Comparison of ENCODE assay signal across 14 cellular contexts in the genomic region with DNA sequence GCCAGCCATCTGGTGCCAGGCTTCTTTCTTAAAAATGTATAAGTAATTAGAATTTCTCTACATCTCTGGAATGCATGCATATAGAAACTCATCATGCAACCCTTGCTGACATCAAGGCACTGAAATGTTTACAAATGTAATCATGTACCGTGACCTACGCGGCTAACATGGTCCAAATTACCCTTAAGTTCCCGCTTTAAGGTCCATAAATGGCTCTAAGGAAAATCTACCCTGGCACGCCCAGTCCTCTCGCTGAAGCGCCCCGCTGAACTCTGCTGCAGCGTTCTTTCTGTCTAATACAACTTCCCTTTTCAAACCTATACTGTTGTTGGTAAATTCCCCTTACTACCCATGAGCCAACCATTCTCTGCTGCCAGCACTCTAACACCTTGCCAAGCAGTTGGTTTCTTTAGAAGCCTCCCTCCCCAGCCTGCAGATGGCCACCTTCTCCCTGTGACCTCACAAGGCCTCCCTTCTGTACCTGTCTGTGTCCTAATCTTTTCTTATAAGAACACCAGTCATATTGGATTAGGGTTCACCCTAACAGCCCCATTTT. TPM values are rescaled to one million over a fixed set of nuclear protein-coding genes. Genes with fewer than 3 reads are reported as not detected.
DNase-seq lines count a peak whose midpoint lies in the region; ATAC-seq and TF ChIP-seq lines count a peak whose summit lies in the region.
"Had no signal": no experiment of that assay in that cellular context is flagged by ENCODE, and none has a peak within 500 bp of the region (broad histone marks: within the 10 kb centered on the region; RNA-seq: fewer than 3 reads in every experiment).

No MANE protein-coding gene starts in this region.

- H3K27me3 ChIP-seq in colonic mucosa (no peaks in the 10 kb centered on the region), upper lobe of left lung (no peaks in the 10 kb centered on the region)
- H3K27me3 ChIP-seq: cardiac muscle cell had no signal

- peaks cover 2% of the 10 kb centered on the region for H3K4me1 Mint-ChIP-seq in activated CD4-positive, alpha-beta T cell treated with anti-CD3 and anti-CD28 coated beads, Interleukin-2, amount 10 ng/mL, durations not matched to agents 24 days and 14 days

- no peaks in the 10 kb centered on the region for H3K36me3 Mint-ChIP-seq in activated CD4-positive, alpha-beta T cell treated with anti-CD3 and anti-CD28 coated beads, Interleukin-2, amount 10 ng/mL, durations not matched to agents 24 days and 14 days (ENCODE audit: low read depth)

- ATAC-seq in upper lobe of left lung (ENCODE audit: low FRiP score in 2 of 2) (peak; percentile 24 to 65), GM18511 (IDR thresholded peaks at IDR 0.05; ENCODE audit: unreplicated experiment) (no peak)

- no peaks in the 10 kb centered on the region for H3K9me3 Mint-ChIP-seq in activated CD4-positive, alpha-beta T cell treated with anti-CD3 and anti-CD28 coated beads, Interleukin-2, amount 10 ng/mL, durations not matched to agents 24 days and 14 days

- no peak for TF ChIP-seq POLR2A in upper lobe of left lung (IDR thresholded peaks at IDR 0.05)

- TF ChIP-seq EP300 in upper lobe of left lung (IDR thresholded peaks at IDR 0.05): no peak

- H3K27me3 Mint-ChIP-seq in activated CD4-positive, alpha-beta T cell treated with anti-CD3 and anti-CD28 coated beads, Interleukin-2, amount 10 ng/mL, durations not matched to agents 24 days and 14 days: peaks cover 25% of the 10 kb centered on the region

- H3K27ac ChIP-seq in colonic mucosa: peak overlapping the region; percentile 44
- peak overlapping the region in 1 of 4 donors; percentile 36 for H3K27ac ChIP-seq in upper lobe of left lung
- H3K27ac ChIP-seq: cardiac muscle cell had no signal

- no peak overlapping the region for H3K4me3 Mint-ChIP-seq in activated CD4-positive, alpha-beta T cell treated with anti-CD3 and anti-CD28 coated beads, Interleukin-2, amount 10 ng/mL, durations not matched to agents 24 days and 14 days

- no peak overlapping the region for H3K9ac ChIP-seq in colonic mucosa (ENCODE audit: low read depth in 2 of 2, low read length in 2 of 2)

- no peaks in the 10 kb centered on the region for H3K36me3 ChIP-seq in colonic mucosa
- no peaks in the 10 kb centered on the region for H3K36me3 ChIP-seq in upper lobe of left lung
- H3K36me3 ChIP-seq: cardiac muscle cell had no signal

- intact Hi-C loops in activated CD4-positive, alpha-beta T cell treated with anti-CD3 and anti-CD28 coated beads, Interleukin-2, amount 10 ng/mL, durations not matched to agents 24 days and 14 days (cut with micrococcal nuclease): no loop called here
- intact Hi-C loops in colonic mucosa (cut with DNase I): no loop called here

- no peak for TF ChIP-seq CTCF in colonic mucosa (IDR thresholded peaks at IDR 0.05)
- TF ChIP-seq CTCF in upper lobe of left lung (IDR thresholded peaks at IDR 0.05): no peak

- 65 to 70% methylated on average over 9 of the region's 9 CpGs for WGBS in upper lobe of left lung, 2 donors

- H3K4me3 ChIP-seq in colonic mucosa (no peak overlapping the region), upper lobe of left lung (no peak overlapping the region)
- H3K4me3 ChIP-seq: cardiac muscle cell had no signal

- H3K9me3 ChIP-seq in colonic mucosa (no peaks in the 10 kb centered on the region), upper lobe of left lung (no peaks in the 10 kb centered on the region)

- H3K4me1 ChIP-seq in colonic mucosa: peaks cover 6% of the 10 kb centered on the region
- H3K4me1 ChIP-seq in upper lobe of left lung: peaks cover 5 to 12% (median 9%) of the 10 kb centered on the region in 4 donors

- DNase-seq in activated CD4-positive, alpha-beta T cell treated with anti-CD3 and anti-CD28 coated beads, Interleukin-2, amount 10 ng/mL, durations not matched to agents 24 days and 14 days: no peak
- DNase-seq in activated CD4-positive, alpha-beta T cell treated with anti-CD3 and anti-CD28 coated beads, Interleukin-2, amount 50 U/mL, for 48 hours: no peak
- peak; percentile 40 for DNase-seq in NCI-H69 (lab: John Stamatoyannopoulos, UW)
- peak; percentile 52 for DNase-seq in colonic mucosa
- peak in 1 of 2 donors; percentile 59 for DNase-seq in upper lobe of left lung
- no peak for DNase-seq in kidney glomerular epithelial cell (lab: John Stamatoyannopoulos, UW)
- no peak for DNase-seq in mesenteric fat pad (ENCODE audit: low spot score)
- DNase-seq: activated CD4-positive, alpha-beta T cell treated with anti-CD3 and anti-CD28 coated beads for 4 hours; activated effector memory CD4-positive, alpha-beta T cell treated with anti-CD3 and anti-CD28 coated beads, Interleukin-2, amount 50 U/mL, for 16 hours; islet precursor cell; NCI-H2081; stimulated activated CD4-positive, alpha-beta T cell treated with anti-CD3 and anti-CD28 coated beads, Interleukin-12 subunit alpha, Interleukin-12 subunit beta, amount 100 ng/mL, for 4 hours had no signal

- peak overlapping the region; percentile 22 for H3K27ac Mint-ChIP-seq in activated CD4-positive, alpha-beta T cell treated with anti-CD3 and anti-CD28 coated beads, Interleukin-2, amount 10 ng/mL, durations not matched to agents 24 days and 14 days

RNA-seq across cellular contexts. Expression of a gene that starts 13.5 kb away (rescaled TPM):
- 0.57 and 0.72 TPM in 2 replicates for total RNA-seq in activated CD4-positive, alpha-beta T cell treated with anti-CD3 and anti-CD28 coated beads, Interleukin-2, amount 10 ng/mL, durations not matched to agents 24 days and 14 days
- total RNA-seq in colonic mucosa (10 to 100 TPM; 31.0 to 50.3 TPM), upper lobe of left lung (100 to 1,000 TPM in 1 of 6 donors, 10 to 100 TPM in 5; 22.0 to 306 (median 77.9) TPM), mesenteric fat pad (87.0 TPM)

RNA-seq across cellular contexts. Expression of a gene that starts 32.5 kb away (rescaled TPM):
- total RNA-seq in activated CD4-positive, alpha-beta T cell treated with anti-CD3 and anti-CD28 coated beads, Interleukin-2, amount 10 ng/mL, durations not matched to agents 24 days and 14 days: 334 and 343 TPM in 2 replicates
- total RNA-seq in colonic mucosa (100 to 1,000 TPM in 1 of 2 donors, 10 to 100 TPM in 1; 33.0 to 120 TPM), upper lobe of left lung (10 to 100 TPM in 5 of 6 donors, 1 to 10 TPM in 1; 9.8 to 34.4 (median 20.2) TPM), mesenteric fat pad (12.4 TPM)

Comparison
In these comparisons a context has a peak if more than half of its experiments do, and no peak if none do; other contexts are left out.
1. DNase-seq: peak in NCI-H69 (single experiment) and colonic mucosa (single experiment); none in activated CD4-positive, alpha-beta T cell treated with anti-CD3 and anti-CD28 coated beads, Interleukin-2, amount 10 ng/mL, durations not matched to agents 24 days and 14 days (single experiment), activated CD4-positive, alpha-beta T cell treated with anti-CD3 and anti-CD28 coated beads, Interleukin-2, amount 50 U/mL, for 48 hours (0 of 2), kidney glomerular epithelial cell (single experiment) and mesenteric fat pad (single experiment).
2. RNA of a gene that starts 13.5 kb away (total RNA-seq): 87.0 TPM in mesenteric fat pad (single experiment), 22.0 to 306 TPM in upper lobe of left lung and 31.0 to 50.3 TPM in colonic mucosa; 0.57 to 0.72 TPM in activated CD4-positive, alpha-beta T cell treated with anti-CD3 and anti-CD28 coated beads, Interleukin-2, amount 10 ng/mL, durations not matched to agents 24 days and 14 days; every median in the first group is over 10 times any median in the second.